9 cellular contexts compared by ENCODE assay signal in genomic region chr20:62887147-62887859, GRCh38. TPM values are rescaled to one million over a fixed set of nuclear protein-coding genes. Genes with fewer than 3 reads are reported as not detected.
A peak's percentile ranks its signal among the peaks of the same experiment; 100 is the strongest.
DNase-seq lines count a peak whose midpoint lies in the region; ATAC-seq and TF ChIP-seq lines count a peak whose summit lies in the region.
"Had no signal": no experiment of that assay in that cellular context is flagged by ENCODE, and none has a peak within 500 bp of the region (broad histone marks: within the 10 kb centered on the region; RNA-seq: fewer than 3 reads in every experiment).

No MANE protein-coding gene starts in this region.

- peaks cover 0 to 4% (median 2%) of the 10 kb centered on the region in 3 donors for H3K4me1 Mint-ChIP-seq in IgD-negative memory B cell
- peaks cover 13% of the 10 kb centered on the region for H3K4me1 Mint-ChIP-seq in T-helper 17 cell
- peaks cover 7% of the 10 kb centered on the region for H3K4me1 Mint-ChIP-seq in mesothelial cell of epicardium

- DNase-seq in AG09309 (ENCODE audit: low read depth) (peak; percentile 71), T-helper 17 cell (no peak), fibroblast of the aortic adventitia (ENCODE audit: low read depth) (peak; percentile 66), mesothelial cell of epicardium (ENCODE audit: low spot score in 2 of 2, unreplicated experiment in 2 of 2) (no peak), germinal center (ENCODE audit: low spot score) (no peak), erythroblast (lab: John Stamatoyannopoulos, UW) (no peak)
- DNase-seq in stimulated activated CD8-positive, alpha-beta memory T cell treated with anti-CD3 and anti-CD28 coated beads, Interleukin-12 subunit alpha, Interleukin-12 subunit beta, amount 100 ng/mL, for 1 hour (ENCODE audit: low read depth): peak; percentile 25

- H3K27ac Mint-ChIP-seq in IgD-negative memory B cell: peak overlapping the region; percentile 46 to 86 (median 61)
- peak overlapping the region; percentile 32 for H3K27ac Mint-ChIP-seq in T-helper 17 cell
- no peak overlapping the region for H3K27ac Mint-ChIP-seq in mesothelial cell of epicardium

- TF ChIP-seq POLR2A in erythroblast (IDR thresholded peaks at IDR 0.05; ENCODE audit: low read length): no peak

- H3K9me3 Mint-ChIP-seq in IgD-negative memory B cell: no peaks in the 10 kb centered on the region
- no peaks in the 10 kb centered on the region for H3K9me3 Mint-ChIP-seq in mesothelial cell of epicardium

- H3K9me3 ChIP-seq in T-helper 17 cell (ENCODE audit: control insufficient read depth, low read length, poor library complexity, severe bottlenecking): no peaks in the 10 kb centered on the region
- H3K9me3 ChIP-seq: ovary had no signal

- H3K4me3 ChIP-seq in AG09309 (ENCODE audit: control insufficient read depth, low read depth, low read length) (no peak overlapping the region), fibroblast of the aortic adventitia (ENCODE audit: low read depth, low read length) (no peak overlapping the region)
- H3K4me3 ChIP-seq: ovary had no signal

- TF ChIP-seq CTCF in AG09309 (IDR thresholded peaks at IDR 0.05; ENCODE audit: control insufficient read depth, insufficient read depth, low read depth, low read length, missing control alignments): peak; percentile 17
- no peak for TF ChIP-seq CTCF in fibroblast of the aortic adventitia (IDR thresholded peaks at IDR 0.05; ENCODE audit: insufficient read depth, low read length)
- TF ChIP-seq CTCF in mesothelial cell of epicardium (IDR thresholded peaks at IDR 0.05; ENCODE audit: unreplicated experiment): no peak

- H3K27me3 Mint-ChIP-seq in IgD-negative memory B cell (no peaks in the 10 kb centered on the region), T-helper 17 cell (no peaks in the 10 kb centered on the region), mesothelial cell of epicardium (ENCODE audit: low read depth) (no peaks in the 10 kb centered on the region)

- no peak overlapping the region for H3K4me3 Mint-ChIP-seq in IgD-negative memory B cell
- H3K4me3 Mint-ChIP-seq in T-helper 17 cell: peak overlapping the region; percentile 25
- H3K4me3 Mint-ChIP-seq in mesothelial cell of epicardium: no peak overlapping the region

- ATAC-seq in T-helper 17 cell: peak; percentile 70

- H3K36me3 Mint-ChIP-seq in IgD-negative memory B cell (no peaks in the 10 kb centered on the region), T-helper 17 cell (ENCODE audit: low read depth) (no peaks in the 10 kb centered on the region), mesothelial cell of epicardium (peaks cover 29% of the 10 kb centered on the region)

RNA-seq across cellular contexts. Expression of gene TCFL5, which starts 25.7 kb away (rescaled TPM):
- 1.2 TPM for polyA plus RNA-seq in IgD-negative memory B cell
- total RNA-seq in T-helper 17 cell (1 to 10 TPM; 4.4 to 5.0 TPM), fibroblast of the aortic adventitia (ENCODE audit: low replicate concordance) (23.7 and 27.9 TPM in 2 replicates), mesothelial cell of epicardium (12.0 to 12.6 TPM (median 12.2 TPM) in 3 replicates)

RNA-seq across cellular contexts. Expression of gene DIDO1, which starts 39.0 kb away (rescaled TPM):
- 42.8 TPM for polyA plus RNA-seq in IgD-negative memory B cell
- total RNA-seq in T-helper 17 cell (10 to 100 TPM; 58.3 to 65.7 TPM), fibroblast of the aortic adventitia (ENCODE audit: low replicate concordance) (48.4 TPM in 2 replicates), mesothelial cell of epicardium (70.3 to 73.1 TPM (median 70.5 TPM) in 3 replicates)

RNA-seq across cellular contexts. Expression of gene GID8, which starts 50.6 kb away (rescaled TPM):
- 12.1 TPM for polyA plus RNA-seq in IgD-negative memory B cell
- 10 to 100 TPM; 33.4 to 39.9 TPM for total RNA-seq in T-helper 17 cell
- total RNA-seq in fibroblast of the aortic adventitia (ENCODE audit: low replicate concordance): 27.7 and 35.4 TPM in 2 replicates
- 57.8 to 59.2 TPM (median 57.9 TPM) in 3 replicates for total RNA-seq in mesothelial cell of epicardium

Comparison
In these comparisons a context has a peak if more than half of its experiments do, and no peak if none do; other contexts are left out.
1. DNase-seq: peak in AG09309 (single experiment), fibroblast of the aortic adventitia (single experiment) and stimulated activated CD8-positive, alpha-beta memory T cell treated with anti-CD3 and anti-CD28 coated beads, Interleukin-12 subunit alpha, Interleukin-12 subunit beta, amount 100 ng/mL, for 1 hour (single experiment); none in T-helper 17 cell (0 of 3), mesothelial cell of epicardium (0 of 2), germinal center (single experiment) and erythroblast (0 of 2).